ENCODE assay signal across 18 cellular contexts in genomic region chr2:161095314-161095713, GRCh38.
"Had no signal": no experiment of that assay in that cellular context is flagged by ENCODE, and none has a peak within 500 bp of the region (broad histone marks: within the 10 kb centered on the region; RNA-seq: fewer than 3 reads in every experiment).

No MANE protein-coding gene starts in this region.

- H3K4me3 ChIP-seq: dorsolateral prefrontal cortex, prostate gland, right atrium auricular region, thyroid gland had no signal

- H3K4me1 ChIP-seq: foreskin keratinocyte, prostate gland, right atrium auricular region, thyroid gland had no signal

- H3K27me3 ChIP-seq: foreskin keratinocyte, right atrium auricular region, thyroid gland had no signal

- H3K27ac ChIP-seq: foreskin keratinocyte, prostate gland, right atrium auricular region, thyroid gland had no signal

- DNase-seq: activated CD4-positive, alpha-beta T cell treated with anti-CD3 and anti-CD28 coated beads, Interleukin-2, amount 10 ng/mL, durations not matched to agents 7 days and 5 days; activated CD8-positive, alpha-beta memory T cell treated with anti-CD3 and anti-CD28 coated beads, Interleukin-2, amount 50 U/mL, for 4 hours; activated naive CD4-positive, alpha-beta T cell treated with anti-CD3 and anti-CD28 coated beads, Interleukin-2, amount 10 ng/mL, durations not matched to agents 7 days and 5 days; activated naive CD8-positive, alpha-beta T cell treated with anti-CD3 and anti-CD28 coated beads, Interleukin-2, amount 50 U/mL, for 24 hours; activated T-cell treated with anti-CD3 and anti-CD28 coated beads, Interleukin-2, amount 50 U/mL, for 4 hours; anterior cingulate cortex; central memory CD4-positive, alpha-beta T cell; dorsolateral prefrontal cortex; foreskin keratinocyte; hypothalamus; islet precursor cell; stimulated activated CD4-positive, alpha-beta T cell treated with anti-CD3 and anti-CD28 coated beads, Interleukin-2, amount 100 ng/mL, for 24 hours; stimulated activated naive CD4-positive, alpha-beta T cell treated with Interleukin-2 at 50 U/mL for 16 hours; thyroid gland had no signal

- FAIRE-seq: colon had no signal

- ATAC-seq: activated CD4-positive, CD25-positive, alpha-beta regulatory T cell treated with anti-CD3 and anti-CD28 coated beads, Interleukin-2, amount 50 U/mL, for 24 hours; activated naive CD8-positive, alpha-beta T cell treated with anti-CD3 and anti-CD28 coated beads, Interleukin-2, amount 50 U/mL, for 24 hours; activated T-cell treated with anti-CD3 and anti-CD28 coated beads, Interleukin-2, amount 50 U/mL, for 4 hours; foreskin keratinocyte had no signal

- H3K9me3 ChIP-seq: prostate gland, right atrium auricular region, thyroid gland had no signal

- H3K36me3 ChIP-seq: prostate gland, right atrium auricular region, thyroid gland had no signal
